Comparison of ENCODE assay signal across 37 cellular contexts in genomic region chr12:29627221-29627620, GRCh38.
"Had no signal": no experiment of that assay in that cellular context is flagged by ENCODE, and none has a peak within 500 bp of the region (broad histone marks: within the 10 kb centered on the region; RNA-seq: fewer than 3 reads in every experiment).

No MANE protein-coding gene starts in this region.

- H3K27me3 Mint-ChIP-seq: activated naive CD4-positive, alpha-beta T cell treated with anti-CD3 and anti-CD28 coated beads, Interleukin-2, amount 10 ng/mL, durations not matched to agents 7 days and 5 days; activated naive CD4-positive, alpha-beta T cell treated with anti-CD3 and anti-CD28 coated beads, Interleukin-2, amount 50 U/mL, for 24 hours; activated naive CD8-positive, alpha-beta T cell treated with anti-CD3 and anti-CD28 coated beads for 36 hours; activated naive CD8-positive, alpha-beta T cell treated with anti-CD3 and anti-CD28 coated beads, Interleukin-2, amount 10 ng/mL, durations not matched to agents 7 days and 5 days; activated naive CD8-positive, alpha-beta T cell treated with anti-CD3 and anti-CD28 coated beads, Interleukin-2, amount 50 U/mL, for 24 hours; activated T-cell treated with anti-CD3 and anti-CD28 coated beads, Interleukin-2, amount 50 U/mL, for 24 hours; brain had no signal

- H3K36me3 Mint-ChIP-seq: activated naive CD4-positive, alpha-beta T cell treated with anti-CD3 and anti-CD28 coated beads, Interleukin-2, amount 10 ng/mL, durations not matched to agents 7 days and 5 days; activated naive CD4-positive, alpha-beta T cell treated with anti-CD3 and anti-CD28 coated beads, Interleukin-2, amount 50 U/mL, for 24 hours; activated naive CD4-positive, alpha-beta T cell treated with anti-CD3 and anti-CD28 coated beads, Interleukin-2, amount 50 U/mL, for 72 hours; activated naive CD8-positive, alpha-beta T cell; activated naive CD8-positive, alpha-beta T cell treated with anti-CD3 and anti-CD28 coated beads for 36 hours; activated naive CD8-positive, alpha-beta T cell treated with anti-CD3 and anti-CD28 coated beads, Interleukin-2, amount 10 ng/mL, durations not matched to agents 7 days and 5 days had no signal

- H3K36me3 ChIP-seq: adrenal gland, brain microvascular endothelial cell, breast epithelium, cardiac muscle cell had no signal

- H3K4me3 ChIP-seq: adrenal gland, ascending aorta, body of pancreas, breast epithelium, cardiac muscle cell had no signal

- ATAC-seq: activated naive CD4-positive, alpha-beta T cell treated with anti-CD3 and anti-CD28 coated beads, Interleukin-2, amount 50 U/mL, for 72 hours; activated naive CD8-positive, alpha-beta T cell treated with anti-CD3 and anti-CD28 coated beads, Interleukin-2, amount 50 U/mL, for 24 hours; activated T-cell treated with anti-CD3 and anti-CD28 coated beads, Interleukin-2, amount 50 U/mL, for 4 hours; activated T-cell treated with anti-CD3 and anti-CD28 coated beads, Interleukin-2, amount 50 U/mL, for 72 hours; activated T-helper 17 cell treated with anti-CD3 and anti-CD28 coated beads, Interleukin-2, amount 50 U/mL, for 72 hours; body of pancreas had no signal

- H3K9me3 Mint-ChIP-seq: activated naive CD4-positive, alpha-beta T cell treated with anti-CD3 and anti-CD28 coated beads for 36 hours; activated naive CD4-positive, alpha-beta T cell treated with anti-CD3 and anti-CD28 coated beads, Interleukin-2, amount 10 ng/mL, durations not matched to agents 7 days and 5 days; activated naive CD4-positive, alpha-beta T cell treated with anti-CD3 and anti-CD28 coated beads, Interleukin-2, amount 50 U/mL, for 72 hours; activated naive CD8-positive, alpha-beta T cell treated with anti-CD3 and anti-CD28 coated beads for 36 hours; activated naive CD8-positive, alpha-beta T cell treated with anti-CD3 and anti-CD28 coated beads, Interleukin-2, amount 10 ng/mL, durations not matched to agents 7 days and 5 days; activated naive CD8-positive, alpha-beta T cell treated with anti-CD3 and anti-CD28 coated beads, Interleukin-2, amount 50 U/mL, for 24 hours; activated T-cell treated with anti-CD3 and anti-CD28 coated beads, Interleukin-2, amount 50 U/mL, for 72 hours; activated T-helper 1 cell treated with anti-CD3 and anti-CD28 coated beads, Interleukin-12 subunit alpha, Interleukin-12 subunit beta, Interleukin-2, Interleukin-4 antibody, amounts not matched to agents 30 ng/mL and 10 ng/mL and 1 ng/mL, durations not matched to agents 14 hours and 24 hours and 36 hours; activated T-helper 2 cell treated with anti-CD3 and anti-CD28 coated beads, Interferon-gamma antibody, Interleukin-2, Interleukin-4, amounts not matched to agents 10 μg/mL and 5 μg/mL and 100 μg/mL, durations not matched to agents 14 hours and 24 hours and 36 hours; central memory CD8-positive, alpha-beta T cell had no signal

- H3K27ac Mint-ChIP-seq: activated naive CD4-positive, alpha-beta T cell treated with anti-CD3 and anti-CD28 coated beads for 36 hours; activated naive CD4-positive, alpha-beta T cell treated with anti-CD3 and anti-CD28 coated beads, Interleukin-2, amount 10 ng/mL, durations not matched to agents 7 days and 5 days; activated naive CD4-positive, alpha-beta T cell treated with anti-CD3 and anti-CD28 coated beads, Interleukin-2, amount 50 U/mL, for 24 hours; activated naive CD4-positive, alpha-beta T cell treated with anti-CD3 and anti-CD28 coated beads, Interleukin-2, amount 50 U/mL, for 72 hours; activated naive CD8-positive, alpha-beta T cell; activated naive CD8-positive, alpha-beta T cell treated with anti-CD3 and anti-CD28 coated beads for 36 hours; activated naive CD8-positive, alpha-beta T cell treated with anti-CD3 and anti-CD28 coated beads, Interleukin-2, amount 10 ng/mL, durations not matched to agents 7 days and 5 days; activated naive CD8-positive, alpha-beta T cell treated with anti-CD3 and anti-CD28 coated beads, Interleukin-2, amount 50 U/mL, for 24 hours; activated T-cell treated with anti-CD3 and anti-CD28 coated beads, Interleukin-2, amount 50 U/mL, for 24 hours; activated T-cell treated with anti-CD3 and anti-CD28 coated beads, Interleukin-2, amount 50 U/mL, for 72 hours; activated T-helper 1 cell treated with anti-CD3 and anti-CD28 coated beads, Interleukin-12 subunit alpha, Interleukin-12 subunit beta, Interleukin-2, Interleukin-4 antibody, amounts not matched to agents 30 ng/mL and 10 ng/mL and 1 ng/mL, durations not matched to agents 14 hours and 24 hours and 36 hours; activated T-helper 17 cell treated with anti-CD3 and anti-CD28 coated beads, Interleukin-2, amount 50 U/mL, for 72 hours; activated T-helper 2 cell treated with anti-CD3 and anti-CD28 coated beads, Interferon-gamma antibody, Interleukin-2, Interleukin-4, amounts not matched to agents 10 μg/mL and 5 μg/mL and 100 μg/mL, durations not matched to agents 14 hours and 24 hours and 36 hours; brain had no signal

- H3K4me1 Mint-ChIP-seq: activated naive CD4-positive, alpha-beta T cell treated with anti-CD3 and anti-CD28 coated beads, Interleukin-2, amount 10 ng/mL, durations not matched to agents 7 days and 5 days; activated naive CD4-positive, alpha-beta T cell treated with anti-CD3 and anti-CD28 coated beads, Interleukin-2, amount 50 U/mL, for 24 hours; activated naive CD8-positive, alpha-beta T cell treated with anti-CD3 and anti-CD28 coated beads for 36 hours; activated naive CD8-positive, alpha-beta T cell treated with anti-CD3 and anti-CD28 coated beads, Interleukin-2, amount 10 ng/mL, durations not matched to agents 7 days and 5 days; activated naive CD8-positive, alpha-beta T cell treated with anti-CD3 and anti-CD28 coated beads, Interleukin-2, amount 50 U/mL, for 24 hours; activated T-helper 17 cell treated with anti-CD3 and anti-CD28 coated beads, Interleukin-2, amount 50 U/mL, for 72 hours; central memory CD8-positive, alpha-beta T cell had no signal

- DNase-seq: activated effector memory CD4-positive, alpha-beta T cell treated with anti-CD3 and anti-CD28 coated beads, Interleukin-2, amount 50 U/mL, for 16 hours; activated effector memory CD4-positive, alpha-beta T cell treated with Interleukin-2 at 50 U/mL for 16 hours; activated gamma-delta T cell; activated gamma-delta T cell treated with Interleukin-2 at 50 U/mL for 16 hours; activated naive CD4-positive, alpha-beta T cell; activated naive CD4-positive, alpha-beta T cell treated with anti-CD3 and anti-CD28 coated beads for 36 hours; activated naive CD4-positive, alpha-beta T cell treated with anti-CD3 and anti-CD28 coated beads, Interleukin-2, amount 10 ng/mL, durations not matched to agents 7 days and 5 days; activated naive CD4-positive, alpha-beta T cell treated with anti-CD3 and anti-CD28 coated beads, Interleukin-2, amount 50 U/mL, for 16 hours; activated naive CD4-positive, alpha-beta T cell treated with Interleukin-2 at 50 U/mL for 16 hours; activated naive CD8-positive, alpha-beta T cell treated with anti-CD3 and anti-CD28 coated beads for 36 hours; activated naive CD8-positive, alpha-beta T cell treated with anti-CD3 and anti-CD28 coated beads, Interleukin-2, amount 10 ng/mL, durations not matched to agents 7 days and 5 days; activated naive CD8-positive, alpha-beta T cell treated with anti-CD3 and anti-CD28 coated beads, Interleukin-2, amount 50 U/mL, for 24 hours; activated T-cell treated with anti-CD3 and anti-CD28 coated beads, Interleukin-2, amount 50 U/mL, for 24 hours; activated T-cell treated with anti-CD3 and anti-CD28 coated beads, Interleukin-2, amount 50 U/mL, for 4 hours; activated T-cell treated with anti-CD3 and anti-CD28 coated beads, Interleukin-2, amount 50 U/mL, for 48 hours; activated T-cell treated with anti-CD3 and anti-CD28 coated beads, Interleukin-2, amount 50 U/mL, for 72 hours; adrenal gland; amniotic stem cell; amygdala; anterior cingulate cortex; aorta; body of pancreas; brain microvascular endothelial cell; caudate nucleus; central memory CD4-positive, alpha-beta T cell; cerebellar nuclear complex had no signal

- H3K4me3 Mint-ChIP-seq: activated naive CD4-positive, alpha-beta T cell treated with anti-CD3 and anti-CD28 coated beads for 36 hours; activated naive CD4-positive, alpha-beta T cell treated with anti-CD3 and anti-CD28 coated beads, Interleukin-2, amount 10 ng/mL, durations not matched to agents 7 days and 5 days; activated naive CD4-positive, alpha-beta T cell treated with anti-CD3 and anti-CD28 coated beads, Interleukin-2, amount 50 U/mL, for 24 hours; activated naive CD8-positive, alpha-beta T cell; activated naive CD8-positive, alpha-beta T cell treated with anti-CD3 and anti-CD28 coated beads for 36 hours; activated naive CD8-positive, alpha-beta T cell treated with anti-CD3 and anti-CD28 coated beads, Interleukin-2, amount 10 ng/mL, durations not matched to agents 7 days and 5 days; activated naive CD8-positive, alpha-beta T cell treated with anti-CD3 and anti-CD28 coated beads, Interleukin-2, amount 50 U/mL, for 24 hours; activated T-cell treated with anti-CD3 and anti-CD28 coated beads, Interleukin-2, amount 50 U/mL, for 24 hours; activated T-cell treated with anti-CD3 and anti-CD28 coated beads, Interleukin-2, amount 50 U/mL, for 4 hours; activated T-cell treated with anti-CD3 and anti-CD28 coated beads, Interleukin-2, amount 50 U/mL, for 72 hours; activated T-helper 1 cell treated with anti-CD3 and anti-CD28 coated beads, Interleukin-12 subunit alpha, Interleukin-12 subunit beta, Interleukin-2, Interleukin-4 antibody, amounts not matched to agents 30 ng/mL and 10 ng/mL and 1 ng/mL, durations not matched to agents 14 hours and 24 hours and 36 hours; activated T-helper 17 cell treated with anti-CD3 and anti-CD28 coated beads, Interleukin-2, amount 50 U/mL, for 72 hours; brain; central memory CD8-positive, alpha-beta T cell had no signal

- H3K27me3 ChIP-seq: adrenal gland, ascending aorta, body of pancreas, brain microvascular endothelial cell, breast epithelium, cardiac muscle cell had no signal

- H3K4me1 ChIP-seq: body of pancreas, breast epithelium had no signal

- H3K27ac ChIP-seq: adrenal gland, body of pancreas, brain microvascular endothelial cell, breast epithelium, cardiac muscle cell had no signal
